ENCODE assay signal across 8 cellular contexts in genomic region chr9:121743441-121744001, GRCh38.
A peak's percentile ranks its signal among the peaks of the same experiment; 100 is the strongest.
DNase-seq lines count a peak whose midpoint lies in the region; ATAC-seq and TF ChIP-seq lines count a peak whose summit lies in the region.

No MANE protein-coding gene starts in this region.

- no peaks in the 10 kb centered on the region for H3K27me3 Mint-ChIP-seq in osteocyte (ENCODE audit: unreplicated experiment)
- no peaks in the 10 kb centered on the region for H3K27me3 Mint-ChIP-seq in CD8-positive, alpha-beta T cell (ENCODE audit: low read depth)

- intact Hi-C loops in CD8-positive, alpha-beta T cell (cut with DNase I, micrococcal nuclease): loop anchor here (1.0 kb wide), 1 partner anchor 249 kb away; no protein-coding TSS in a partner anchor

- peaks cover 53% of the 10 kb centered on the region for H3K4me1 Mint-ChIP-seq in osteocyte (ENCODE audit: unreplicated experiment)
- H3K4me1 Mint-ChIP-seq in CD8-positive, alpha-beta T cell (ENCODE audit: low read depth): peaks cover 16% of the 10 kb centered on the region

- H3K4me1 ChIP-seq in CD8-positive, alpha-beta T cell (ENCODE audit: insufficient read depth, low read length): peaks cover 10% of the 10 kb centered on the region

- H3K27ac Mint-ChIP-seq in osteocyte (ENCODE audit: unreplicated experiment): no peak overlapping the region
- H3K27ac Mint-ChIP-seq in CD8-positive, alpha-beta T cell: no peak overlapping the region

- no peaks in the 10 kb centered on the region for H3K36me3 ChIP-seq in CD8-positive, alpha-beta T cell (ENCODE audit: insufficient read depth, low read length)

- H3K4me3 Mint-ChIP-seq in osteocyte (ENCODE audit: unreplicated experiment): no peak overlapping the region
- no peak overlapping the region for H3K4me3 Mint-ChIP-seq in CD8-positive, alpha-beta T cell

- peaks cover 2% of the 10 kb centered on the region for H3K36me3 Mint-ChIP-seq in osteocyte (ENCODE audit: unreplicated experiment)
- no peaks in the 10 kb centered on the region for H3K36me3 Mint-ChIP-seq in CD8-positive, alpha-beta T cell

- TF ChIP-seq CTCF in HFF-Myc (IDR thresholded peaks at IDR 0.05; ENCODE audit: low read depth, low read length, missing control alignments) (no peak), osteocyte (IDR thresholded peaks at IDR 0.05) (no peak)
- TF ChIP-seq CTCF in CD8-positive, alpha-beta T cell (IDR thresholded peaks at IDR 0.05): no peak

- peak overlapping the region; percentile 49 for H3K4me3 ChIP-seq in HFF-Myc (replicated peaks; ENCODE audit: low read depth, low read length)
- no peak overlapping the region for H3K4me3 ChIP-seq in CD8-positive, alpha-beta T cell (ENCODE audit: low read depth, low read length)

- ATAC-seq in activated CD4-positive, CD25-positive, alpha-beta regulatory T cell treated with anti-CD3 and anti-CD28 coated beads, Interleukin-2, amount 50 U/mL, for 24 hours: no peak
- ATAC-seq in CD8-positive, alpha-beta T cell: no peak

- CTCF ChIA-PET in CD8-positive, alpha-beta T cell (lab: Charles Lee): interaction anchor here (1.0 to 1.2 kb wide), 4 partner anchors 44 to 253 kb away, joined by 3 to 5 read pairs (median 3); no protein-coding TSS in a partner anchor

- H3K27ac ChIP-seq in CD8-positive, alpha-beta T cell (ENCODE audit: low read depth, low read length): no peak overlapping the region

- POLR2A ChIA-PET in CD8-positive, alpha-beta T cell (lab: Charles Lee): no interaction called here

- H3K27me3 ChIP-seq in CD8-positive, alpha-beta T cell (ENCODE audit: insufficient read depth, low read length): no peaks in the 10 kb centered on the region

- H3K9me3 ChIP-seq in CD8-positive, alpha-beta T cell (ENCODE audit: low read length): no peaks in the 10 kb centered on the region

- H3K9me3 Mint-ChIP-seq in osteocyte (ENCODE audit: unreplicated experiment): no peaks in the 10 kb centered on the region
- H3K9me3 Mint-ChIP-seq in CD8-positive, alpha-beta T cell: no peaks in the 10 kb centered on the region

- peak; percentile 73 for DNase-seq in HFF-Myc (ENCODE audit: extremely low read depth, low read depth)
- peak; percentile 45 for DNase-seq in T1000 (lab: John Stamatoyannopoulos, UW)
- DNase-seq in glomerular endothelial cell (ENCODE audit: extremely low read depth, low read depth, low spot score): peak; percentile 57
- peak; percentile 93 for DNase-seq in osteocyte (ENCODE audit: extremely low spot score, unreplicated experiment)
- DNase-seq in GM19240 (ENCODE audit: insufficient read length, low spot score): no peak
- no peak for DNase-seq in activated T-cell treated with anti-CD3 and anti-CD28 coated beads, Interleukin-2, amount 50 U/mL, for 48 hours
- no peak for DNase-seq in CD8-positive, alpha-beta T cell

Comparison
In these comparisons a context has a peak if more than half of its experiments do, and no peak if none do; other contexts are left out.
1. DNase-seq: peak in HFF-Myc (single experiment), T1000 (single experiment), glomerular endothelial cell (single experiment) and osteocyte (single experiment); none in GM19240 (single experiment), activated T-cell treated with anti-CD3 and anti-CD28 coated beads, Interleukin-2, amount 50 U/mL, for 48 hours (0 of 2) and CD8-positive, alpha-beta T cell (0 of 7).